ENCODE assay signal across 8 cellular contexts in the genomic region with DNA sequence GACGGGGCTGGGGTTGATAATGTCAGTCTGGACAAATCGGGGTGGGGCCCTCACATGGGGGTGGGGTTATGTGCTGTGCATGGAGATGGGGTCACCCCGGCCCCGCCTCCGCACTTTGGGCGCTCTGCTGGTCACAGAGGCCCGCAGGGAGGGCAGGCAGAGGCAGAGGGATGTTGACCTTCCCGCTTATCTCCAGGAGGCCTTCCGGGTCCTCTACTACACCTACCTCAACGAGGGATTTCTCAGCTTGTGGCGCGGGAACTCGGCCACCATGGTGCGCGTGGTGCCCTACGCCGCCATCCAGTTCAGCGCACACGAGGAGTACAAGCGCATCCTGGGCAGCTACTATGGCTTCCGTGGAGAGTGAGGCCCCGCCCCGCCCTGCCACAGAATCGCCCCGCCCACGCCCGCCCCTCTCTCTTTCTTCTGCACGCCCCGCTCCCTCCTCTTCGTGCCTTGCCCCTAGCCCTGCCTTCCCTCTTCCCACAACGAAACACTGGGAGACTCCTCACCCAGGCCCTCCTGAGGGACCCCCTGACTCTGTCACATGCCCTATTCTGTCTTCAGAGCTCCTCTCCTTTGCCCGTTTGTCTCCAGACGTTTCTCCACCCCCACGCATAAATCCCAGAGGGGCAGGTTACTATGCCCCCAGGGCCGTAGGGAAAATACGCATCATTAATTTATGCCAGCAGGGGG. TPM values are rescaled to one million over a fixed set of nuclear protein-coding genes. Genes with fewer than 3 reads are reported as not detected.
A peak's percentile ranks its signal among the peaks of the same experiment; 100 is the strongest.
DNase-seq lines count a peak whose midpoint lies in the region; ATAC-seq, FAIRE-seq and TF ChIP-seq lines count a peak whose summit lies in the region.

No MANE protein-coding gene starts in this region.

- no peak for TF ChIP-seq CTCF in sigmoid colon (IDR thresholded peaks at IDR 0.05)

- 10 to 42% methylated on average over 36 of the region's 36 CpGs for WGBS in sigmoid colon, 2 donors

- DNase-seq in GM12892 (ENCODE audit: insufficient read length) (peak; percentile 21), SK-N-MC (ENCODE audit: low read depth, low spot score) (peak; percentile 89), Right ventricle myocardium superior (peak; percentile 80), sigmoid colon (peak; percentile 76), NCI-H345 treated with DMSO at 0.1 percent for 48 hours (lab: John Stamatoyannopoulos, UW; ENCODE audit: unreplicated experiment) (no peak)

- peaks cover 0 to 4% (median 4%) of the 10 kb centered on the region in 3 donors for H3K27me3 ChIP-seq in sigmoid colon

- peak overlapping the region; percentile 72 for H3K9ac ChIP-seq in SK-N-MC (ENCODE audit: insufficient read length)

- peaks cover 0 to 13% (median 9%) of the 10 kb centered on the region in 4 donors for H3K4me1 ChIP-seq in sigmoid colon

- TF ChIP-seq EP300 in sigmoid colon (IDR thresholded peaks at IDR 0.05) = no peak

- H3K9me3 ChIP-seq in SK-N-MC (ENCODE audit: low read depth, low read length) = no peaks in the 10 kb centered on the region
- no peaks in the 10 kb centered on the region for H3K9me3 ChIP-seq in sigmoid colon

- H3K36me3 ChIP-seq in SK-N-MC (ENCODE audit: insufficient read depth, low read length) (no peaks in the 10 kb centered on the region), sigmoid colon (peaks cover 0 to 9% (median 0%) of the 10 kb centered on the region in 4 donors)

- TF ChIP-seq POLR2A in GM12892 (IDR thresholded peaks at IDR 0.05; ENCODE audit: low read depth, low read length) = no peak
- TF ChIP-seq POLR2A in sigmoid colon (IDR thresholded peaks at IDR 0.05) = no peak

- ATAC-seq in Right ventricle myocardium superior (ENCODE audit: poor library complexity) = peak; percentile 87
- ATAC-seq in GM21717 (IDR thresholded peaks at IDR 0.05; ENCODE audit: unreplicated experiment) = no peak
- no peak for ATAC-seq in GM19397 (IDR thresholded peaks at IDR 0.05; ENCODE audit: unreplicated experiment)
- ATAC-seq in HG02571 (IDR thresholded peaks at IDR 0.05; ENCODE audit: unreplicated experiment) = no peak

- H3K27ac ChIP-seq in SK-N-MC (peak overlapping the region; percentile 94), sigmoid colon (peak overlapping the region in 2 of 4 donors; percentile 28)

- H3K4me3 ChIP-seq in SK-N-MC (peak overlapping the region; percentile 88), sigmoid colon (peak overlapping the region; percentile 8 to 44 (median 33))

- FAIRE-seq in GM12892 (lab: Jason Lieb, UNC) = no peak

- intact Hi-C loops in Right ventricle myocardium superior (cut with DNase I) (no loop called here), sigmoid colon (cut with DNase I) (no loop called here)

RNA-seq across cellular contexts. Expression of a gene that starts 32.8 kb away (rescaled TPM):
- 8.4 TPM for polyA plus RNA-seq in GM12892 (2012; ENCODE audit: missing spikeins)
- total RNA-seq in Right ventricle myocardium superior (23.0 TPM), sigmoid colon (10 to 100 TPM; 14.8 to 28.0 (median 18.3) TPM)
- polyA plus RNA-seq in sigmoid colon = 10 to 100 TPM in 1 of 3 donors, 1 to 10 TPM in 2; 3.0 to 22.6 (median 4.4) TPM

RNA-seq across cellular contexts. Expression of a gene that starts 41.7 kb away (rescaled TPM):
- polyA plus RNA-seq in GM12892 (2012; ENCODE audit: missing spikeins) = 8.7 TPM
- total RNA-seq in Right ventricle myocardium superior (27.2 TPM), sigmoid colon (1 to 10 TPM; 6.3 to 8.2 (median 7.3) TPM)
- 1 to 10 TPM; 2.4 to 9.5 (median 9.0) TPM for polyA plus RNA-seq in sigmoid colon
